9 cellular contexts compared by ENCODE assay signal in genomic region chr14:77140343-77140936, GRCh38. TPM values are rescaled to one million over a fixed set of nuclear protein-coding genes. Genes with fewer than 3 reads are reported as not detected.
DNase-seq lines count a peak whose midpoint lies in the region; ATAC-seq, FAIRE-seq and TF ChIP-seq lines count a peak whose summit lies in the region.
"Had no signal": no experiment of that assay in that cellular context is flagged by ENCODE, and none has a peak within 500 bp of the region (broad histone marks: within the 10 kb centered on the region; RNA-seq: fewer than 3 reads in every experiment).

No MANE protein-coding gene starts in this region.

- H3K9ac ChIP-seq in neural progenitor cell: no peak overlapping the region

- peak overlapping the region; percentile 88 for H3K4me3 Mint-ChIP-seq in neural progenitor cell

- peak overlapping the region; percentile 8; the same call in 1 of the 2 replicates for H3K4me3 ChIP-seq in HFF-Myc (replicated peaks; ENCODE audit: low read depth, low read length)
- H3K4me3 ChIP-seq in neural progenitor cell: peak overlapping the region; percentile 76

- H3F3A ChIP-seq in neural progenitor cell (ENCODE audit: low read depth): peaks cover 32% of the 10 kb centered on the region

- no peaks in the 10 kb centered on the region for H3K36me3 ChIP-seq in neural progenitor cell

- H3K36me3 Mint-ChIP-seq in neural progenitor cell: no peaks in the 10 kb centered on the region

- H3K4me1 ChIP-seq in neural progenitor cell: peaks cover 18% of the 10 kb centered on the region

- no peak for FAIRE-seq in RCC 7860 (lab: Jason Lieb, UNC)

- H3K27me3 ChIP-seq in neural progenitor cell: peaks cover 91% of the 10 kb centered on the region

- H3K9me3 ChIP-seq in neural progenitor cell (ENCODE audit: low read depth): no peaks in the 10 kb centered on the region

- H3K9me3 Mint-ChIP-seq in neural progenitor cell: no peaks in the 10 kb centered on the region

- ATAC-seq in GM19455 (IDR thresholded peaks at IDR 0.05; ENCODE audit: unreplicated experiment) (no peak), GM18861 (IDR thresholded peaks at IDR 0.05; ENCODE audit: unreplicated experiment) (no peak)

- peaks cover 38% of the 10 kb centered on the region for H3K4me1 Mint-ChIP-seq in neural progenitor cell

- DNase-seq in COR-L47 (lab: John Stamatoyannopoulos, UW) (peak; percentile 43), HFF-Myc (ENCODE audit: extremely low read depth, low read depth) (no peak), astrocyte of the hippocampus (ENCODE audit: low read depth, low spot score) (peak; percentile 36), neural progenitor cell (ENCODE audit: low spot score) (peak; percentile 55), RCC 7860 (ENCODE audit: low spot score) (no peak)
- DNase-seq in activated CD4-positive, alpha-beta T cell treated with anti-CD3 and anti-CD28 coated beads for 1 hour: no peak
- DNase-seq: MV-4-11 had no signal

- peak overlapping the region; percentile 100 for H3K4me2 ChIP-seq in neural progenitor cell

- no peak overlapping the region for H3K27ac Mint-ChIP-seq in neural progenitor cell

- peaks cover 52% of the 10 kb centered on the region for H3K27me3 Mint-ChIP-seq in neural progenitor cell (ENCODE audit: insufficient read depth, low read depth)

- TF ChIP-seq CTCF in HFF-Myc (IDR thresholded peaks at IDR 0.05; ENCODE audit: low read depth, low read length, missing control alignments) (no peak), neural progenitor cell (IDR thresholded peaks at IDR 0.05) (no peak)

- peak overlapping the region; percentile 46 for H2AFZ ChIP-seq in neural progenitor cell (replicated peaks)

- peaks cover 37% of the 10 kb centered on the region for H4K20me1 ChIP-seq in neural progenitor cell (ENCODE audit: low read depth)

- H3K79me2 ChIP-seq in neural progenitor cell (ENCODE audit: low read depth): no peaks in the 10 kb centered on the region

- no peak overlapping the region for H3K27ac ChIP-seq in neural progenitor cell

RNA-seq across cellular contexts. Expression of gene ZDHHC22, which starts 1.2 kb away (rescaled TPM):
- total RNA-seq in neural progenitor cell (ENCODE audit: low replicate concordance): 0.07 and 0.31 TPM in 2 replicates

RNA-seq across cellular contexts. Expression of gene TMEM63C, which starts 41.2 kb away (rescaled TPM):
- 1.1 and 1.5 TPM in 2 replicates for total RNA-seq in neural progenitor cell (ENCODE audit: low replicate concordance)

RNA-seq across cellular contexts. Expression of gene CIPC, which starts 42.4 kb away (rescaled TPM):
- total RNA-seq in neural progenitor cell (ENCODE audit: low replicate concordance): 22.5 and 24.3 TPM in 2 replicates

Comparison
In these comparisons a context has a peak if more than half of its experiments do, and no peak if none do; other contexts are left out.
1. DNase-seq: peak in COR-L47 (single experiment), astrocyte of the hippocampus (single experiment) and neural progenitor cell (single experiment); none in HFF-Myc (single experiment), activated CD4-positive, alpha-beta T cell treated with anti-CD3 and anti-CD28 coated beads for 1 hour (single experiment) and RCC 7860 (single experiment).